14 cellular contexts compared by ENCODE assay signal in the genomic region with DNA sequence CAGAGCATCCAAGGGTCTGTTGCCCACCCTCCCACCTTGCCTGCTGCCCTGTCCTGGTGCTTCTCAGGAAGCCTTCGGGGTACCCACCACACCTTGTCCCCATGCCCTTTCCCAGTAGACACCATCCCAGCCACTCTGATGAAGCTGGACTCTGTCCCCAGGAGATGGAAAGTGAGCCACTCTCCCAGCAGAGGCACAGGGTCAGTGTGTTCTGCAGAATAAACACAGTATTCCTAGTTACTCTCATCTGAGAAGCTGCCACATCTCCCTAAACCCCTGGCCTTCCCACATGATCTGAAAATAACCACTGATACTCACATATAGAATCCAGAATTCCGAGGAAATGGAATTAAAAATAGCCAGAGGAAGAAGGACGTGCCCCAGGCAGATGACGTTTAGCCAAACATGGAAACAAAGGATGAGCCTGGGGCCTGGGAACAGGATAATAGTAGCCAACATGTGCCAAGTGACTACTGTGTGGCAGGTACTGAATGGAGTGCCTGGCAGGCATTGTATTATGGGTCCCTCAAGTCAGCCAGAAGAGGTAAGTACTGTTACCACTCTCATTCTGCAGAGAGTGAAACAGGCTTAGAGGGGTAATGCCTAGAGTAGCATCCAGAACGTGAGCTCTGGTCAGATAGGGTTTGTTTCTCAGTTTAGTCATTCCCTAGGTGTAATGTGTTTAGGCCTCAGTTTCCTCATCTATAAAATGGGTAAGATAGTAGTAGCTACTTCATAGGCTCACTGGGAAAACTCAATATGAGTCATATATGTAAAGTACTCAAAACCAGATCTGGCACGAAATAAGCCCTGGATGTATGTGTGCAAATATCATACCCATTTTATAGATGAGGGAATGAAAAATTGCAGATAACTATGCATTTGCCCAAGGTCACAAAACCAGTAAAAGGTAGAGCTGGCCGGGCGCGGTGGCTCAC.
"Had no signal": no experiment of that assay in that cellular context is flagged by ENCODE, and none has a peak within 500 bp of the region (broad histone marks: within the 10 kb centered on the region; RNA-seq: fewer than 3 reads in every experiment).

No MANE protein-coding gene starts in this region.

- H3K27me3 ChIP-seq: body of pancreas, dorsolateral prefrontal cortex, hepatocyte had no signal

- H3K4me1 ChIP-seq: body of pancreas, psoas muscle had no signal

- H3K36me3 ChIP-seq: lower lobe of right lung had no signal

- H3K9me3 ChIP-seq: body of pancreas, lower lobe of right lung, psoas muscle had no signal

- ATAC-seq: body of pancreas had no signal

- H3K27ac Mint-ChIP-seq: activated T-helper 2 cell treated with anti-CD3 and anti-CD28 coated beads, Interferon-gamma antibody, Interleukin-2, Interleukin-4, amounts not matched to agents 10 μg/mL and 5 μg/mL and 100 μg/mL, durations not matched to agents 14 hours and 24 hours and 36 hours; nephron progenitor cell; stimulated activated naive B cell treated with anti-CD40 and anti-IgM and Interleukin-4, amounts not matched to agents 10 μg/mL and 1 μg/mL and 100 μg/mL, for 72 hours had no signal

- H3K4me2 ChIP-seq: hepatocyte had no signal

- H3K79me2 ChIP-seq: hepatocyte had no signal

- H3K4me3 Mint-ChIP-seq: nephron progenitor cell; stimulated activated naive B cell treated with anti-CD40 and anti-IgM and Interleukin-4, amounts not matched to agents 10 μg/mL and 1 μg/mL and 100 μg/mL, for 72 hours had no signal

- DNase-seq: activated CD4-positive, alpha-beta T cell treated with anti-CD3 and anti-CD28 coated beads for 4 hours; activated naive CD4-positive, alpha-beta T cell treated with anti-CD3 and anti-CD28 coated beads, Interleukin-2, amount 50 U/mL, for 16 hours; body of pancreas; dorsolateral prefrontal cortex; lower lobe of right lung; nephron progenitor cell; psoas muscle; stimulated activated CD4-positive, alpha-beta T cell treated with anti-CD3 and anti-CD28 coated beads, Interleukin-2, amount 100 ng/mL, for 24 hours; stimulated activated naive B cell treated with anti-CD40 and anti-IgM and Interleukin-4, amounts not matched to agents 10 μg/mL and 1 μg/mL and 100 μg/mL, for 72 hours; T-helper 1 cell; trophoblast cell had no signal

- H3K4me3 ChIP-seq: body of pancreas, dorsolateral prefrontal cortex, hepatocyte, lower lobe of right lung, psoas muscle had no signal

- H3K27ac ChIP-seq: body of pancreas, dorsolateral prefrontal cortex, hepatocyte, lower lobe of right lung, psoas muscle, VCaP had no signal

- H3K27me3 Mint-ChIP-seq: stimulated activated naive B cell treated with anti-CD40 and anti-IgM and Interleukin-4, amounts not matched to agents 10 μg/mL and 1 μg/mL and 100 μg/mL, for 72 hours had no signal
